ENCODE assay signal across 18 cellular contexts in the genomic region with DNA sequence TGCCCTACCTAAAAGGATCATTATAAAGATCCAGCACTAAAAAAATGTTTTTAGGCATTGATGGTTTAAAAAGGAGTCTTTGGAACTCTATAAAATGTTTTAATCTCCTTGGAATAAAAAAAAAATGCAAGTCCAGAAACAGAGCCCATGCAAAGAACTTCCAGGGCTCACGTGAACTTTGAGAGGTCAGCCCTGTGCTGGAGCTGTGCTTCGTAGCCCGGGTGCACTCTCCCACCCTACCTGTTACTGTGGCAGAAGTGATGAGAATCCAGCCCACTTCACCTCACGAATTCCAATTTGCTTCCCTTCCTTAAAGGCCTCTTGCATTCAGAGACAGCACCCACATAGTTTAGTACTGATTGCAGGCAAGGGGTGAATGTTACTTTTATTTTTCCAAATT.
"Had no signal": no experiment of that assay in that cellular context is flagged by ENCODE, and none has a peak within 500 bp of the region (broad histone marks: within the 10 kb centered on the region; RNA-seq: fewer than 3 reads in every experiment).

No MANE protein-coding gene starts in this region.

- H3K9ac ChIP-seq: KMS-11 had no signal

- H3K4me2 ChIP-seq: KMS-11, PC-9 had no signal

- H3K27me3 ChIP-seq: SJCRH30 had no signal

- H2AFZ ChIP-seq: PC-9 had no signal

- H3K36me3 ChIP-seq: SJCRH30 had no signal

- H3K27ac ChIP-seq: KMS-11, PC-9, RWPE1, SJCRH30, SK-N-MC had no signal

- DNase-seq: Karpas-422, KBM-7, MM.1S, MV-4-11, NCI-H1417 treated with DMSO at 0.1 percent for 48 hours, NCI-H1436 treated with DMSO at 0.1 percent for 48 hours, NCI-H2227 treated with DMSO at 0.1 percent for 48 hours, NCI-H345, NCI-H446, PC-9, SIG-M5 had no signal

- H3K4me3 ChIP-seq: PC-9, SJCRH30, SK-N-MC had no signal

- H3K9me3 ChIP-seq: SJCRH30 had no signal

- ATAC-seq: Panc1, Right ventricle myocardium inferior, SK-N-SH treated with all-trans-retinoic acid at 6 μM for 48 hours had no signal
